Comparison of ENCODE assay signal across 1 cellular context in genomic region chr5:163544041-163544440, GRCh38.
TF ChIP-seq lines count a peak whose summit lies in the region.

No MANE protein-coding gene starts in this region.

TF ChIP-seq in GM23338, 12 proteins besides CTCF, POLR2A, EP300 and RAD21 (continued from another document):
- TF ChIP-seq REST (IDR thresholded peaks at IDR 0.05; ENCODE audit: unreplicated experiment) (no peak), STAT1 (IDR thresholded peaks at IDR 0.05; ENCODE audit: unreplicated experiment) (no peak), EZH2 (IDR thresholded peaks at IDR 0.05; ENCODE audit: low read depth, unreplicated experiment) (no peak), NANOG (IDR thresholded peaks at IDR 0.05; ENCODE audit: borderline replicate concordance) (no peak), POLR2AphosphoS5 (IDR thresholded peaks at IDR 0.05; ENCODE audit: low read depth) (no peak), EZH2phosphoT487 (IDR thresholded peaks at IDR 0.05; ENCODE audit: unreplicated experiment) (no peak), ZNF462 (CRISPR knock-in tag; IDR thresholded peaks at IDR 0.05) (no peak), ETS1 (IDR thresholded peaks at IDR 0.05) (no peak), ZNF331 (CRISPR knock-in tag; IDR thresholded peaks at IDR 0.05; ENCODE audit: low read depth) (no peak)
